In the genomic region with DNA sequence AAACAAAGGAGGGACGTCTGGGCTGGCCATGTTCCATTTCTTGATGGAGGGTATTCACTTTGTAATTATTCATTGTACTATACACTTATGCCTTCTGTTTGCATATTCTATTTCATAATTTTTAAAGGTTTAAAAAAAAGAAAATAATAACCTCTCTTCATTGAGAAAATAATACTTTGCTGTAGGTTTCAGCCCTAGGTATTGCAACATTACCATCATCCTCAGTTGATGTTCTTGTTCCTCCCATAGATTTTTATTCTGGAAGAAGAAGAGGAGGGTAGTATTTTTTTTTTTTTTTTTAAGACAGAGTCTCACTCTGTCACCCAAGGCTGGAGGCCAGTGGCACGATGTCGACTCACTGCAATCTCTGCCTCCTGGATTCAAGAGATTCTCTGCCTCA, we compare ENCODE assay signal across 11 cellular contexts. TPM values are rescaled to one million over a fixed set of nuclear protein-coding genes. Genes with fewer than 3 reads are reported as not detected.
DNase-seq lines count a peak whose midpoint lies in the region; ATAC-seq, FAIRE-seq and TF ChIP-seq lines count a peak whose summit lies in the region.
"Had no signal": no experiment of that assay in that cellular context is flagged by ENCODE, and none has a peak within 500 bp of the region (broad histone marks: within the 10 kb centered on the region; RNA-seq: fewer than 3 reads in every experiment).

No MANE protein-coding gene starts in this region.

- WGBS in upper lobe of left lung, 2 donors = 82 to 86% methylated on average over 3 of the region's 3 CpGs

- H3K27me3 ChIP-seq in lower lobe of right lung (ENCODE audit: low read depth) = no peaks in the 10 kb centered on the region
- no peaks in the 10 kb centered on the region for H3K27me3 ChIP-seq in upper lobe of left lung
- no peaks in the 10 kb centered on the region for H3K27me3 ChIP-seq in MG63

- no peaks in the 10 kb centered on the region for H3K27me3 Mint-ChIP-seq in activated naive CD8-positive, alpha-beta T cell treated with anti-CD3 and anti-CD28 coated beads for 36 hours

- H3K36me3 Mint-ChIP-seq in activated naive CD4-positive, alpha-beta T cell treated with anti-CD3 and anti-CD28 coated beads, Interleukin-2, amount 50 U/mL, for 72 hours = peaks cover 0 to 23% of the 10 kb centered on the region in 2 donors
- H3K36me3 Mint-ChIP-seq in activated naive CD8-positive, alpha-beta T cell treated with anti-CD3 and anti-CD28 coated beads for 36 hours = peaks cover 10% of the 10 kb centered on the region

- H3K4me1 Mint-ChIP-seq in activated naive CD8-positive, alpha-beta T cell treated with anti-CD3 and anti-CD28 coated beads for 36 hours = peaks cover 69% of the 10 kb centered on the region

- H3K4me1 ChIP-seq in lower lobe of right lung (peaks cover 71% of the 10 kb centered on the region), upper lobe of left lung (peaks cover 26 to 60% (median 36%) of the 10 kb centered on the region in 4 donors)

- no peaks in the 10 kb centered on the region for H3K9me3 ChIP-seq in lower lobe of right lung
- no peaks in the 10 kb centered on the region for H3K9me3 ChIP-seq in upper lobe of left lung
- H3K9me3 ChIP-seq in MG63 = no peaks in the 10 kb centered on the region

- no peak for FAIRE-seq in GM19239 (lab: Jason Lieb, UNC)

- H3K27ac ChIP-seq in lower lobe of right lung (peak overlapping the region; percentile 71), upper lobe of left lung (peak overlapping the region in 3 of 4 donors; percentile 73 to 83 (median 82))

- H3K9me3 Mint-ChIP-seq in activated naive CD4-positive, alpha-beta T cell treated with anti-CD3 and anti-CD28 coated beads, Interleukin-2, amount 50 U/mL, for 72 hours = peaks cover 0 to 11% of the 10 kb centered on the region in 2 donors
- H3K9me3 Mint-ChIP-seq in activated naive CD8-positive, alpha-beta T cell treated with anti-CD3 and anti-CD28 coated beads for 36 hours = peaks cover 14% of the 10 kb centered on the region
- H3K9me3 Mint-ChIP-seq: nephron progenitor cell had no signal

- no peak for TF ChIP-seq POLR2A in upper lobe of left lung (IDR thresholded peaks at IDR 0.05)

- TF ChIP-seq CTCF in lower lobe of right lung (IDR thresholded peaks at IDR 0.05) (no peak), upper lobe of left lung (IDR thresholded peaks at IDR 0.05) (no peak)

- H3K27ac Mint-ChIP-seq in activated naive CD4-positive, alpha-beta T cell treated with anti-CD3 and anti-CD28 coated beads, Interleukin-2, amount 50 U/mL, for 72 hours = peak overlapping the region; percentile 93 to 100
- H3K27ac Mint-ChIP-seq in activated naive CD8-positive, alpha-beta T cell treated with anti-CD3 and anti-CD28 coated beads for 36 hours = peak overlapping the region; percentile 100

- DNase-seq in activated naive CD4-positive, alpha-beta T cell treated with anti-CD3 and anti-CD28 coated beads, Interleukin-2, amount 50 U/mL, for 72 hours (ENCODE audit: low spot score in 2 of 2) = no peak
- no peak for DNase-seq in activated naive CD4-positive, alpha-beta T cell treated with anti-CD3 and anti-CD28 coated beads, Interleukin-2, amount 50 U/mL, for 16 hours
- DNase-seq in activated naive CD8-positive, alpha-beta T cell treated with anti-CD3 and anti-CD28 coated beads for 36 hours = no peak
- no peak for DNase-seq in lower lobe of right lung
- no peak for DNase-seq in upper lobe of left lung
- no peak for DNase-seq in GM19239 (ENCODE audit: insufficient read length, low spot score)
- DNase-seq in MG63 = no peak
- DNase-seq: NCI-H1417, NCI-H774, nephron progenitor cell had no signal

- no peak overlapping the region for H3K4me3 Mint-ChIP-seq in activated naive CD8-positive, alpha-beta T cell treated with anti-CD3 and anti-CD28 coated beads for 36 hours
- H3K4me3 Mint-ChIP-seq: nephron progenitor cell had no signal

- ATAC-seq in activated naive CD4-positive, alpha-beta T cell treated with anti-CD3 and anti-CD28 coated beads, Interleukin-2, amount 50 U/mL, for 72 hours = no peak
- no peak for ATAC-seq in lower lobe of right lung
- no peak for ATAC-seq in upper lobe of left lung (ENCODE audit: low FRiP score in 2 of 2)
- no peak for ATAC-seq in GM21737 (IDR thresholded peaks at IDR 0.05; ENCODE audit: unreplicated experiment)

- TF ChIP-seq EP300 in upper lobe of left lung (IDR thresholded peaks at IDR 0.05) = no peak

- H3K36me3 ChIP-seq in lower lobe of right lung (no peaks in the 10 kb centered on the region), upper lobe of left lung (no peaks in the 10 kb centered on the region), MG63 (no peaks in the 10 kb centered on the region)

- intact Hi-C loops in lower lobe of right lung (cut with DNase I) = no loop called here

- no peak overlapping the region for H3K4me3 ChIP-seq in lower lobe of right lung
- H3K4me3 ChIP-seq in upper lobe of left lung = no peak overlapping the region
- no peak overlapping the region for H3K4me3 ChIP-seq in MG63

RNA-seq across cellular contexts. Expression of a gene that starts 54.7 kb away (rescaled TPM):
- total RNA-seq in activated naive CD4-positive, alpha-beta T cell treated with anti-CD3 and anti-CD28 coated beads, Interleukin-2, amount 50 U/mL, for 72 hours = 10 to 100 TPM in 1 of 2 donors, 1 to 10 TPM in 1; 5.5 to 15.1 TPM
- 10 to 100 TPM; 41.5 to 41.9 TPM for total RNA-seq in activated naive CD8-positive, alpha-beta T cell treated with anti-CD3 and anti-CD28 coated beads for 36 hours
- 12.2 TPM for total RNA-seq in lower lobe of right lung
- total RNA-seq in upper lobe of left lung = 10 to 100 TPM in 5 of 6 donors, 1 to 10 TPM in 1; 5.2 to 31.2 (median 14.0) TPM
- total RNA-seq in MG63 (2014; rRNA removed; shearing (Covaris generic); ENCODE audit: low replicate concordance) = 13.5 and 13.8 TPM in 2 replicates
